ENCODE assay signal across 1 cellular context in the genomic region with DNA sequence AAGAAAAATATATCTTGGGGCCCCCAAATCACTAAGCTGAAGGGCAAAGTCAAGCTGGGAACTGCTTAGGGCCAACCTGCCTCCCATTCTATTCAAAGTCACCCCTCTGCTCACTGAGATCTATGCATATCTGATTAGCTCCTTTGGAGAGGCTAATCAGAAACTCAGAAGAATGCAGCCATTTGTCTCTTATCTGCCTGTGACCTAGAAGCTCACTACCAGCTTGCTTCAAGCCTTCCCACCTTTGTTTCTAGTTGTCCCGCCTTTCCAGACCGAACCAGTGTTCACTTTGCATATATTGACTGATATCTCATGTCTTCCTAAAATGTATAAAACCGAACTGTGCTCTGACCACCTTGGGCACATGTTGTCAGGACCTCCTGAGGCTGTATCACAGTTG.
TF ChIP-seq lines count a peak whose summit lies in the region.

No MANE protein-coding gene starts in this region.

TF ChIP-seq in SK-N-SH treated with all-trans-retinoic acid at 6 μM for 48 hours, 23 proteins besides CTCF, POLR2A, EP300 and RAD21 (continued from another document):
- TF ChIP-seq, protein P1, sequence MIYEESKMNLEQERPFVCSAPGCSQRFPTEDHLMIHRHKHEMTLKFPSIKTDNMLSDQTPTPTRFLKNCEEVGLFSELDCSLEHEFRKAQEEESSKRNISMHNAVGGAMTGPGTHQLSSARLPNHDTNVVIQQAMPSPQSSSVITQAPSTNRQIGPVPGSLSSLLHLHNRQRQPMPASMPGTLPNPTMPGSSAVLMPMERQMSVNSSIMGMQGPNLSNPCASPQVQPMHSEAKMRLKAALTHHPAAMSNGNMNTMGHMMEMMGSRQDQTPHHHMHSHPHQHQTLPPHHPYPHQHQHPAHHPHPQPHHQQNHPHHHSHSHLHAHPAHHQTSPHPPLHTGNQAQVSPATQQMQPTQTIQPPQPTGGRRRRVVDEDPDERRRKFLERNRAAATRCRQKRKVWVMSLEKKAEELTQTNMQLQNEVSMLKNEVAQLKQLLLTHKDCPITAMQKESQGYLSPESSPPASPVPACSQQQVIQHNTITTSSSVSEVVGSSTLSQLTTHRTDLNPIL (CRISPR knock-in tag; IDR thresholded peaks at IDR 0.05; ENCODE audit: low read depth) = no peak
- TF ChIP-seq ZC3H10 (CRISPR knock-in tag; IDR thresholded peaks at IDR 0.05) = no peak
- no peak for TF ChIP-seq PPARA (CRISPR knock-in tag; IDR thresholded peaks at IDR 0.05; ENCODE audit: borderline replicate concordance)
- no peak for TF ChIP-seq ISL1 (CRISPR knock-in tag; IDR thresholded peaks at IDR 0.05)
- TF ChIP-seq CSDC2 (CRISPR knock-in tag; IDR thresholded peaks at IDR 0.05) = no peak
- TF ChIP-seq ZNF8 (CRISPR knock-in tag; IDR thresholded peaks at IDR 0.05) = no peak
